Comparison of ENCODE assay signal across 12 cellular contexts in genomic region chr17:57889252-57889651, GRCh38. TPM values are rescaled to one million over a fixed set of nuclear protein-coding genes. Genes with fewer than 3 reads are reported as not detected.
DNase-seq lines count a peak whose midpoint lies in the region; ATAC-seq, FAIRE-seq and TF ChIP-seq lines count a peak whose summit lies in the region.
"Had no signal": no experiment of that assay in that cellular context is flagged by ENCODE, and none has a peak within 500 bp of the region (broad histone marks: within the 10 kb centered on the region; RNA-seq: fewer than 3 reads in every experiment).

No MANE protein-coding gene starts in this region.

- peak overlapping the region; percentile 99 for H3K27ac ChIP-seq in RWPE1
- H3K27ac ChIP-seq in skeletal muscle tissue (ENCODE audit: low read depth, low read length): peak overlapping the region; percentile 97

- H3K27me3 Mint-ChIP-seq in glutamatergic neuron (ENCODE audit: unreplicated experiment): peaks cover 19% of the 10 kb centered on the region

- peak overlapping the region in 1 of 3 donors; percentile 13 for H3K4me3 ChIP-seq in skeletal muscle tissue (ENCODE audit: low read length in 3 of 3)

- POLR2A ChIA-PET in RWPE1 (lab: Yijun Ruan, JAX; ENCODE audit: low non-redundant PET): no interaction called here

- H3K4me3 Mint-ChIP-seq in glutamatergic neuron (ENCODE audit: unreplicated experiment): peak overlapping the region; percentile 45

- H3K9ac ChIP-seq in skeletal muscle tissue (ENCODE audit: low read depth in 1 of 3, low read length in 3 of 3): peak overlapping the region; percentile 44 to 89 (median 60)

- FAIRE-seq in A204.1 (lab: Jason Lieb, UNC): peak; percentile 11

- DNase-seq in RWPE1 (ENCODE audit: low spot score) (no peak), glutamatergic neuron (peak; percentile 83), NCI-H2081 (lab: John Stamatoyannopoulos, UW) (no peak), NCI-H128 (lab: John Stamatoyannopoulos, UW; ENCODE audit: unreplicated experiment) (no peak)
- DNase-seq: activated CD4-positive, alpha-beta T cell treated with anti-CD3 and anti-CD28 coated beads, Interleukin-2, amount 50 U/mL, for 4 hours; Calu3; NCI-H1092 treated with DMSO at 0.1 percent for 48 hours; stimulated activated naive CD4-positive, alpha-beta T cell treated with Interleukin-2 at 50 U/mL for 16 hours had no signal

- H3K4me1 Mint-ChIP-seq in glutamatergic neuron (ENCODE audit: low read depth, unreplicated experiment): peaks cover 36% of the 10 kb centered on the region

- H3K27me3 ChIP-seq in skeletal muscle tissue (ENCODE audit: control insufficient read depth in 3 of 3, insufficient read depth in 3 of 3, low read length in 3 of 3): no peaks in the 10 kb centered on the region

- H3K27ac Mint-ChIP-seq in glutamatergic neuron (ENCODE audit: unreplicated experiment): peak overlapping the region; percentile 21

- peaks cover 5% of the 10 kb centered on the region for H3K36me3 Mint-ChIP-seq in glutamatergic neuron (ENCODE audit: unreplicated experiment)

- H3K9me3 ChIP-seq in skeletal muscle tissue (ENCODE audit: control insufficient read depth in 3 of 3, low read length in 3 of 3): no peaks in the 10 kb centered on the region

- TF ChIP-seq CTCF in RWPE1 (conservative IDR thresholded peaks at IDR 0.05; ENCODE audit: low read depth) (no peak), glutamatergic neuron (IDR thresholded peaks at IDR 0.05; ENCODE audit: partially characterized antibody, unreplicated experiment) (no peak)

- H3K36me3 ChIP-seq in skeletal muscle tissue (ENCODE audit: control insufficient read depth in 3 of 3, insufficient read depth in 3 of 3, low read length in 3 of 3): peaks cover 7 to 9% (median 8%) of the 10 kb centered on the region in 3 donors

- H3K4me1 ChIP-seq in skeletal muscle tissue (ENCODE audit: control insufficient read depth in 3 of 3, insufficient read depth in 3 of 3, low read length in 3 of 3): peaks cover 59 to 68% (median 65%) of the 10 kb centered on the region in 3 donors

- H3K9me3 Mint-ChIP-seq in glutamatergic neuron (ENCODE audit: unreplicated experiment): peaks cover 5% of the 10 kb centered on the region

- ATAC-seq in HG03565 (IDR thresholded peaks at IDR 0.05; ENCODE audit: unreplicated experiment) (no peak), esophagus mucosa (no peak)

- CTCF ChIA-PET in RWPE1 (lab: Yijun Ruan, JAX): interaction anchor here (0.6 kb wide), 1 partner anchor 23 kb away, joined by 4 read pairs; no protein-coding TSS in a partner anchor

RNA-seq across cellular contexts. Expression of gene MRPS23, which starts 39.4 kb away (rescaled TPM):
- 50.0 TPM for total RNA-seq in glutamatergic neuron (ENCODE audit: unreplicated experiment)
- 10.4 TPM for total RNA-seq in skeletal muscle tissue
- 29.4 TPM for total RNA-seq in esophagus mucosa
